8 cellular contexts compared by ENCODE assay signal in genomic region chr2:135709992-135710391, GRCh38. TPM values are rescaled to one million over a fixed set of nuclear protein-coding genes. Genes with fewer than 3 reads are reported as not detected.
A peak's percentile ranks its signal among the peaks of the same experiment; 100 is the strongest.
DNase-seq lines count a peak whose midpoint lies in the region; ATAC-seq, FAIRE-seq and TF ChIP-seq lines count a peak whose summit lies in the region.

No MANE protein-coding gene starts in this region.

- CTCF ChIA-PET in activated B cell treated with CpG ODN at 0.5 μM for 24 hours (lab: Charles Lee): interaction anchor here (0.6 to 5.2 kb wide), 19 partner anchors 15 to 1948 kb away, joined by 3 to 118 read pairs (median 3); no protein-coding TSS in a partner anchor

- H2AFZ ChIP-seq in MM.1S (ENCODE audit: low read length): no peak overlapping the region

- no peak for FAIRE-seq in bronchial epithelial cell (lab: Jason Lieb, UNC)

- intact Hi-C loops in activated B cell treated with CpG ODN at 0.5 μM for 24 hours (cut with micrococcal nuclease): loop anchor here (1.0 to 10.0 kb wide), 4 partner anchors 237 to 1255 kb away; no protein-coding TSS in a partner anchor

- H3K27ac Mint-ChIP-seq in activated B cell treated with CpG ODN at 0.5 μM for 24 hours: no peak overlapping the region

- H3K9me2 ChIP-seq in MM.1S (replicated peaks; ENCODE audit: insufficient read depth, low read length): no peaks in the 10 kb centered on the region

- no peaks in the 10 kb centered on the region for H3K4me1 ChIP-seq in MM.1S (ENCODE audit: low read length)

- H3K27me3 ChIP-seq in MM.1S (replicated peaks; ENCODE audit: insufficient read depth, low read length) (no peaks in the 10 kb centered on the region), bronchial epithelial cell (ENCODE audit: control insufficient read depth, insufficient read depth, low read length) (no peaks in the 10 kb centered on the region), kidney epithelial cell (ENCODE audit: control insufficient read depth, insufficient read depth, low read length) (no peaks in the 10 kb centered on the region)

- no peak overlapping the region for H3K27ac ChIP-seq in MM.1S (ENCODE audit: low read length)

- H3K36me3 Mint-ChIP-seq in activated B cell treated with CpG ODN at 0.5 μM for 24 hours (ENCODE audit: low read depth): peaks cover 19% of the 10 kb centered on the region

- no peak overlapping the region for H3K4me3 Mint-ChIP-seq in activated B cell treated with CpG ODN at 0.5 μM for 24 hours

- H3K9me3 Mint-ChIP-seq in activated B cell treated with CpG ODN at 0.5 μM for 24 hours: no peaks in the 10 kb centered on the region

- no peaks in the 10 kb centered on the region for H3K79me2 ChIP-seq in MM.1S (ENCODE audit: low read length)

- H3K27me3 Mint-ChIP-seq in activated B cell treated with CpG ODN at 0.5 μM for 24 hours: no peaks in the 10 kb centered on the region

- H3K36me3 ChIP-seq in MM.1S (replicated peaks; ENCODE audit: insufficient read depth, low read length) (peaks cover 6% of the 10 kb centered on the region), bronchial epithelial cell (ENCODE audit: control insufficient read depth, insufficient read depth, low read length) (peaks cover 2% of the 10 kb centered on the region), kidney epithelial cell (ENCODE audit: control insufficient read depth, insufficient read depth, low read length) (no peaks in the 10 kb centered on the region)

- H3K4me1 Mint-ChIP-seq in activated B cell treated with CpG ODN at 0.5 μM for 24 hours: no peaks in the 10 kb centered on the region

- no peaks in the 10 kb centered on the region for H4K20me1 ChIP-seq in MM.1S (ENCODE audit: insufficient read depth, low read length)

- TF ChIP-seq CTCF in AG10803 (conservative IDR thresholded peaks at IDR 0.05; ENCODE audit: low read length) (peak; percentile 98), MM.1S (IDR thresholded peaks at IDR 0.05; ENCODE audit: low read length) (peak; percentile 95), activated B cell treated with CpG ODN at 0.5 μM for 24 hours (IDR thresholded peaks at IDR 0.05) (no peak), bronchial epithelial cell (IDR thresholded peaks at IDR 0.05; ENCODE audit: insufficient read depth, low read length, severe bottlenecking) (peak; percentile 63), kidney epithelial cell (IDR thresholded peaks at IDR 0.05; ENCODE audit: insufficient read depth, low read length, poor library complexity, severe bottlenecking) (peak; percentile 91)

- ATAC-seq in GM18868 (IDR thresholded peaks at IDR 0.05; ENCODE audit: unreplicated experiment) (peak; percentile 56), activated B cell treated with CpG ODN at 0.5 μM for 24 hours (ENCODE audit: low read depth) (peak; percentile 79), GM19324 (IDR thresholded peaks at IDR 0.05; ENCODE audit: low FRiP score, unreplicated experiment) (no peak)

- DNase-seq in AG10803 (ENCODE audit: low read depth) (peak; percentile 25), MM.1S (peak; percentile 40), activated B cell treated with CpG ODN at 0.5 μM for 24 hours (peak; percentile 54), bronchial epithelial cell (ENCODE audit: low read depth) (peak; percentile 25), kidney epithelial cell (ENCODE audit: low read depth) (no peak)
- DNase-seq in stimulated activated CD4-positive, alpha-beta T cell treated with anti-CD3 and anti-CD28 coated beads, Interleukin-2, amount 100 ng/mL, for 48 hours: peak; percentile 69 to 73

- POLR2A ChIA-PET in activated B cell treated with CpG ODN at 0.5 μM for 24 hours (lab: Charles Lee): no interaction called here

- H3F3A ChIP-seq in MM.1S (ENCODE audit: insufficient read depth, low read length): no peaks in the 10 kb centered on the region; the same call in 1 of the 2 replicates

- H3K9ac ChIP-seq in MM.1S (ENCODE audit: low read length): no peak overlapping the region

- H3K4me3 ChIP-seq in AG10803 (ENCODE audit: low read length) (no peak overlapping the region), MM.1S (ENCODE audit: low read length) (no peak overlapping the region), bronchial epithelial cell (ENCODE audit: low read depth, low read length) (no peak overlapping the region), kidney epithelial cell (ENCODE audit: low read depth, low read length) (no peak overlapping the region)

- no peak overlapping the region for H3K4me2 ChIP-seq in MM.1S (ENCODE audit: low read depth, low read length)

- H3K9me3 ChIP-seq in MM.1S (replicated peaks; ENCODE audit: insufficient read depth, low read length): no peaks in the 10 kb centered on the region

RNA-seq across cellular contexts. Expression of gene UBXN4, which starts 31.7 kb away (rescaled TPM):
- total RNA-seq in activated B cell treated with CpG ODN at 0.5 μM for 24 hours (87.8 and 107 TPM in 2 replicates), bronchial epithelial cell (36.6 and 56.1 TPM in 2 replicates), kidney epithelial cell (61.9 and 67.9 TPM in 2 replicates)
